In the genomic region with DNA sequence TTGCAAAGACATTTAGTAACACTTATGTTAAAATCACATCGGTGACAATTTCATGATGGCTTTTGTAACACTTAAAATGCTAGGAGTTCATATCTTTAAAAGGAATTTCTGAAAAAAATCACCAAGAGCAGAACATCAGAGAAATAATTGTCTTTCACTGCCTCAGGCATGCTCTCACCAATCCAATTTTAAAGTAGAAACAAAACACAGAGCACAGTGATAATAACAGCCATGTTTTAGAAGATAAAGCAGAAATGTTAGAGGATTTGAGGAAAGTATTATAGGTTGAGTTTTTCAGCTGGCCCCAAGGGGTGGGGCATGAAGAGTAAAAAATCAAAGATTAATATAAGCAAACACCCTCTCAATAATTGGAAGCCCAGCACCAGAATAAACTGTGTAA, we compare ENCODE assay signal across 32 cellular contexts.
DNase-seq lines count a peak whose midpoint lies in the region; ATAC-seq, FAIRE-seq and TF ChIP-seq lines count a peak whose summit lies in the region.
"Had no signal": no experiment of that assay in that cellular context is flagged by ENCODE, and none has a peak within 500 bp of the region (broad histone marks: within the 10 kb centered on the region; RNA-seq: fewer than 3 reads in every experiment).

No MANE protein-coding gene starts in this region.

- no peaks in the 10 kb centered on the region for H3K9me2 ChIP-seq in SK-N-SH

- peak overlapping the region in 1 of 2 experiments; percentile 74; a peak in 2 of 4 replicates for H3K27ac ChIP-seq in SK-N-SH (ENCODE audit: low read depth in 2 of 2, low read length in 1 of 2)
- H3K27ac ChIP-seq: 22Rv1; A549; BLaER1; BLaER1 treated with 17β-estradiol and CSF1 and Interleukin-3, amounts not matched to agents 10 nM and 100 nM; C4-2B had no signal

- WGBS in SK-N-SH (ENCODE audit: low lambda C conversion rate) = 32% methylated on average over 1 of the region's 1 CpG

- no peaks in the 10 kb centered on the region for H3K79me2 ChIP-seq in SK-N-SH (ENCODE audit: insufficient read depth)

- ATAC-seq in SK-N-SH treated with all-trans-retinoic acid at 6 μM for 48 hours (no peak), GM19467 (IDR thresholded peaks at IDR 0.05; ENCODE audit: unreplicated experiment) (no peak)
- ATAC-seq: A549; CD8-positive, alpha-beta T cell had no signal

- H3K4me1 ChIP-seq in SK-N-SH (ENCODE audit: control insufficient read depth in 1 of 2, insufficient read depth in 2 of 2, low read depth in 1 of 2, low read length in 1 of 2) = peaks cover 0 to 2% of the 10 kb centered on the region in 2 experiments; a peak in 1 of 4 replicates
- H3K4me1 ChIP-seq: A549; BE2C; BLaER1; BLaER1 treated with 17β-estradiol and CSF1 and Interleukin-3, amounts not matched to agents 10 nM and 100 nM; Caco-2 had no signal

- no peak overlapping the region for H3K9ac ChIP-seq in SK-N-SH
- H3K9ac ChIP-seq: BLaER1; BLaER1 treated with 17β-estradiol and CSF1 and Interleukin-3, amounts not matched to agents 10 nM and 100 nM had no signal

- CTCF ChIA-PET in SK-N-SH (lab: Yijun Ruan, JAX) = no interaction called here

- TF ChIP-seq CTCF in D721Med (IDR thresholded peaks at IDR 0.05; ENCODE audit: insufficient read depth, missing control alignments) = no peak
- TF ChIP-seq CTCF in SK-N-SH (IDR thresholded peaks at IDR 0.05) = no peak

- H3K9me3 ChIP-seq in SK-N-SH = no peaks in the 10 kb centered on the region
- H3K9me3 ChIP-seq: A549; BE2C; BLaER1; BLaER1 treated with 17β-estradiol and CSF1 and Interleukin-3, amounts not matched to agents 10 nM and 100 nM; Caco-2 had no signal

- H3F3A ChIP-seq in SK-N-SH (replicated peaks; ENCODE audit: insufficient read depth) = no peaks in the 10 kb centered on the region

- TF ChIP-seq EP300 in SK-N-SH (IDR thresholded peaks at IDR 0.05; ENCODE audit: borderline replicate concordance in 1 of 2, low read depth in 1 of 2, low read length in 1 of 2) = peak in 1 of 2 experiments; percentile 67; a peak in 2 of 4 replicates

- no peak overlapping the region for H2AFZ ChIP-seq in SK-N-SH (ENCODE audit: low read depth)

- DNase-seq in D721Med (ENCODE audit: insufficient read length, low spot score) (no peak), SK-N-SH (peak; percentile 27), RCC 7860 (ENCODE audit: low spot score) (no peak)
- DNase-seq in activated effector memory CD4-positive, alpha-beta T cell treated with anti-CD3 and anti-CD28 coated beads, Interleukin-2, amount 50 U/mL, for 16 hours = no peak
- DNase-seq: 8988T; ACHN; AML-193; BE2C; C1 segment of cervical spinal cord; Caco-2; Calu3; CD4-positive, alpha-beta memory T cell; CD4-positive, alpha-beta T cell; CD4-positive, CD25-positive, alpha-beta regulatory T cell; CD8-positive, alpha-beta memory T cell; CD8-positive, alpha-beta T cell; COR-L47; DMS 273 treated with DMSO at 0.1 percent for 48 hours; DMS153; DMS53; DMS79; DMS79 treated with DMSO at 0.1 percent for 48 hours; DND-41; EL had no signal

- no peaks in the 10 kb centered on the region for H4K20me1 ChIP-seq in SK-N-SH (ENCODE audit: insufficient read depth)
- H4K20me1 ChIP-seq: BLaER1; BLaER1 treated with 17β-estradiol and CSF1 and Interleukin-3, amounts not matched to agents 10 nM and 100 nM had no signal

- H3K4me3 ChIP-seq in SK-N-SH (ENCODE audit: low read depth in 2 of 2, low read length in 1 of 2) = no peak overlapping the region
- H3K4me3 ChIP-seq: A549; BLaER1; BLaER1 treated with 17β-estradiol and CSF1 and Interleukin-3, amounts not matched to agents 10 nM and 100 nM had no signal

- FAIRE-seq in D721Med (lab: Jason Lieb, UNC) (peak; percentile 55), RCC 7860 (lab: Jason Lieb, UNC) (no peak)
- FAIRE-seq: A204.1, A549 had no signal

- peak; percentile 8; the same call in 1 of the 2 replicates for TF ChIP-seq RAD21 in SK-N-SH (IDR thresholded peaks at IDR 0.05; ENCODE audit: low read length)

- no peaks in the 10 kb centered on the region for H3K36me3 ChIP-seq in SK-N-SH (replicated peaks in 1 of 2; ENCODE audit: control insufficient read depth in 1 of 2, insufficient read depth in 2 of 2, low read length in 1 of 2)
- H3K36me3 ChIP-seq: BE2C; BLaER1; BLaER1 treated with 17β-estradiol and CSF1 and Interleukin-3, amounts not matched to agents 10 nM and 100 nM had no signal

- POLR2A ChIA-PET in SK-N-SH (lab: Yijun Ruan, JAX) = no interaction called here

- H3K27me3 ChIP-seq in SK-N-SH (ENCODE audit: insufficient read depth) = no peaks in the 10 kb centered on the region
- H3K27me3 ChIP-seq: BE2C; BLaER1; BLaER1 treated with 17β-estradiol and CSF1 and Interleukin-3, amounts not matched to agents 10 nM and 100 nM had no signal

- H3K4me2 ChIP-seq in SK-N-SH = no peak overlapping the region
- H3K4me2 ChIP-seq: A549; BLaER1; BLaER1 treated with 17β-estradiol and CSF1 and Interleukin-3, amounts not matched to agents 10 nM and 100 nM had no signal

TF ChIP-seq in SK-N-SH, 30 proteins besides CTCF, POLR2A, EP300 and RAD21 (continues in another document):
- TF ChIP-seq RFX5 (IDR thresholded peaks at IDR 0.05; ENCODE audit: low read length) (no peak), GABPA (IDR thresholded peaks at IDR 0.05; ENCODE audit: low read depth) (no peak), GATA2 (CRISPR knock-in tag; IDR thresholded peaks at IDR 0.05) (peak; percentile 82), MEF2A (IDR thresholded peaks at IDR 0.05; ENCODE audit: borderline replicate concordance, low read depth) (no peak), POLR2AphosphoS5 (IDR thresholded peaks at IDR 0.05; ENCODE audit: low read depth, low read length) (no peak)
- TF ChIP-seq, protein P1, sequence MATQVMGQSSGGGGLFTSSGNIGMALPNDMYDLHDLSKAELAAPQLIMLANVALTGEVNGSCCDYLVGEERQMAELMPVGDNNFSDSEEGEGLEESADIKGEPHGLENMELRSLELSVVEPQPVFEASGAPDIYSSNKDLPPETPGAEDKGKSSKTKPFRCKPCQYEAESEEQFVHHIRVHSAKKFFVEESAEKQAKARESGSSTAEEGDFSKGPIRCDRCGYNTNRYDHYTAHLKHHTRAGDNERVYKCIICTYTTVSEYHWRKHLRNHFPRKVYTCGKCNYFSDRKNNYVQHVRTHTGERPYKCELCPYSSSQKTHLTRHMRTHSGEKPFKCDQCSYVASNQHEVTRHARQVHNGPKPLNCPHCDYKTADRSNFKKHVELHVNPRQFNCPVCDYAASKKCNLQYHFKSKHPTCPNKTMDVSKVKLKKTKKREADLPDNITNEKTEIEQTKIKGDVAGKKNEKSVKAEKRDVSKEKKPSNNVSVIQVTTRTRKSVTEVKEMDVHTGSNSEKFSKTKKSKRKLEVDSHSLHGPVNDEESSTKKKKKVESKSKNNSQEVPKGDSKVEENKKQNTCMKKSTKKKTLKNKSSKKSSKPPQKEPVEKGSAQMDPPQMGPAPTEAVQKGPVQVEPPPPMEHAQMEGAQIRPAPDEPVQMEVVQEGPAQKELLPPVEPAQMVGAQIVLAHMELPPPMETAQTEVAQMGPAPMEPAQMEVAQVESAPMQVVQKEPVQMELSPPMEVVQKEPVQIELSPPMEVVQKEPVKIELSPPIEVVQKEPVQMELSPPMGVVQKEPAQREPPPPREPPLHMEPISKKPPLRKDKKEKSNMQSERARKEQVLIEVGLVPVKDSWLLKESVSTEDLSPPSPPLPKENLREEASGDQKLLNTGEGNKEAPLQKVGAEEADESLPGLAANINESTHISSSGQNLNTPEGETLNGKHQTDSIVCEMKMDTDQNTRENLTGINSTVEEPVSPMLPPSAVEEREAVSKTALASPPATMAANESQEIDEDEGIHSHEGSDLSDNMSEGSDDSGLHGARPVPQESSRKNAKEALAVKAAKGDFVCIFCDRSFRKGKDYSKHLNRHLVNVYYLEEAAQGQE (IDR thresholded peaks at IDR 0.05; ENCODE audit: low read depth, low read length) = no peak

TF ChIP-seq in SK-N-SH treated with all-trans-retinoic acid at 6 μM for 48 hours, 23 proteins besides CTCF, POLR2A, EP300 and RAD21:
- TF ChIP-seq ESRRG (CRISPR knock-in tag; IDR thresholded peaks at IDR 0.05) = no peak
- TF ChIP-seq TCF4 (CRISPR knock-in tag; IDR thresholded peaks at IDR 0.05; ENCODE audit: borderline replicate concordance) = peak; percentile 42; the same call in 1 of the 2 replicates
TF ChIP-seq in SK-N-SH treated with all-trans-retinoic acid at 6 μM for 48 hours: peak in this region for 1.
